16 cellular contexts compared by ENCODE assay signal in genomic region chr1:219099307-219099706, GRCh38.
DNase-seq lines count a peak whose midpoint lies in the region; ATAC-seq lines count a peak whose summit lies in the region.
"Had no signal": no experiment of that assay in that cellular context is flagged by ENCODE, and none has a peak within 500 bp of the region (broad histone marks: within the 10 kb centered on the region; RNA-seq: fewer than 3 reads in every experiment).

No MANE protein-coding gene starts in this region.

- DNase-seq in NK-92 (lab: John Stamatoyannopoulos, UW; ENCODE audit: unreplicated experiment) (no peak), DMS53 (lab: John Stamatoyannopoulos, UW) (no peak), anterior cingulate cortex (lab: John Stamatoyannopoulos, UW) (no peak)
- DNase-seq: activated CD4-positive, alpha-beta T cell treated with anti-CD3 and anti-CD28 coated beads, Interleukin-2, amount 50 U/mL, for 4 hours; activated T-cell treated with anti-CD3 and anti-CD28 coated beads, Interleukin-2, amount 50 U/mL, for 4 hours; brain microvascular endothelial cell; Caco-2; H9; NCI-H1105 treated with DMSO at 0.1 percent for 48 hours; NCI-H2171 treated with DMSO at 0.1 percent for 48 hours; stimulated activated naive CD4-positive, alpha-beta T cell had no signal

- ATAC-seq in GM19324 (IDR thresholded peaks at IDR 0.05; ENCODE audit: low FRiP score, unreplicated experiment) (peak; percentile 63), GM21786 (IDR thresholded peaks at IDR 0.05; ENCODE audit: unreplicated experiment) (peak; percentile 80), HG03175 (IDR thresholded peaks at IDR 0.05; ENCODE audit: unreplicated experiment) (peak; percentile 90), GM21360 (IDR thresholded peaks at IDR 0.05; ENCODE audit: unreplicated experiment) (no peak)
- ATAC-seq: activated T-cell treated with anti-CD3 and anti-CD28 coated beads, Interleukin-2, amount 50 U/mL, for 4 hours; left lobe of liver had no signal
